ENCODE assay signal across 1 cellular context in genomic region chr20:47150403-47151152, GRCh38.
A peak's percentile ranks its signal among the peaks of the same experiment; 100 is the strongest.
TF ChIP-seq lines count a peak whose summit lies in the region.

No MANE protein-coding gene starts in this region.

TF ChIP-seq in K562, 482 proteins besides CTCF, POLR2A, EP300 and RAD21 (continued from another document and continues in another):
- TF ChIP-seq TOE1 (IDR thresholded peaks at IDR 0.05; ENCODE audit: borderline replicate concordance), result peak; percentile 92
- TF ChIP-seq TOE1 (CRISPR knock-in tag; IDR thresholded peaks at IDR 0.05; ENCODE audit: borderline replicate concordance, low read depth), result no peak
- TF ChIP-seq TEAD4 (IDR thresholded peaks at IDR 0.05; ENCODE audit: low read length), result peak; percentile 72
- TF ChIP-seq TEAD4 (CRISPR knock-in tag; IDR thresholded peaks at IDR 0.05; ENCODE audit: borderline replicate concordance), result no peak
- TF ChIP-seq ATF7 (IDR thresholded peaks at IDR 0.05), result 0 out of 2 replicates have a peak, but pooled peaks have one; percentile 22
- TF ChIP-seq MAZ (CRISPR knock-in tag; conservative IDR thresholded peaks at IDR 0.05 in 1 of 2, IDR thresholded peaks at IDR 0.05 in 1 of 2), result 0 out of 4 replicates have a peak, but pooled peaks of 1 of the 2 experiments have one; percentile 18
- peak; percentile 72; the same call in 1 of the 2 replicates for TF ChIP-seq CREB3L1 (IDR thresholded peaks at IDR 0.05; ENCODE audit: borderline replicate concordance, low read depth)
- TF ChIP-seq USF1 (CRISPR knock-in tag; IDR thresholded peaks at IDR 0.05), result peak; percentile 93
- TF ChIP-seq PURB (CRISPR knock-in tag; IDR thresholded peaks at IDR 0.05; ENCODE audit: low read depth), result no peak
- TF ChIP-seq USF2 (CRISPR knock-in tag; IDR thresholded peaks at IDR 0.05), result peak; percentile 87
- no peak for TF ChIP-seq MIER1 (IDR thresholded peaks at IDR 0.05; ENCODE audit: low read depth)
- peak; percentile 86 to 92 for TF ChIP-seq SIX5 (IDR thresholded peaks at IDR 0.05; ENCODE audit: borderline replicate concordance in 1 of 2, insufficient read depth in 1 of 2, low read depth in 1 of 2, low read length in 2 of 2)
- TF ChIP-seq MNT (conservative IDR thresholded peaks at IDR 0.05), result peak; percentile 58 to 83
- 0 out of 3 replicates have a peak, but pooled peaks of 1 of the 2 experiments have one; percentile 23 for TF ChIP-seq CBX3 (IDR thresholded peaks at IDR 0.05; ENCODE audit: borderline replicate concordance in 1 of 2, low read length in 2 of 2)
- TF ChIP-seq TFE3 (CRISPR knock-in tag; IDR thresholded peaks at IDR 0.05), result peak; percentile 87
- TF ChIP-seq PHF21A (IDR thresholded peaks at IDR 0.05; ENCODE audit: borderline replicate concordance, low read depth), result no peak
- TF ChIP-seq SP1 (CRISPR knock-in tag; IDR thresholded peaks at IDR 0.05), result peak; percentile 28; the same call in 1 of the 2 replicates
- TF ChIP-seq RREB1 (CRISPR knock-in tag; IDR thresholded peaks at IDR 0.05), result no peak
- peak; percentile 74 for TF ChIP-seq MBD2 (IDR thresholded peaks at IDR 0.05; ENCODE audit: borderline replicate concordance, low read depth)
- TF ChIP-seq SMC3 (conservative IDR thresholded peaks at IDR 0.05; ENCODE audit: insufficient read depth, low read depth, low read length), result peak; percentile 49
- TF ChIP-seq L3MBTL2 (IDR thresholded peaks at IDR 0.05), result peak; percentile 76
- peak; percentile 28 for TF ChIP-seq NFYB (IDR thresholded peaks at IDR 0.05; ENCODE audit: extremely low read depth, insufficient read length)
- peak; percentile 56; the same call in 1 of the 2 replicates for TF ChIP-seq MYC (IDR thresholded peaks at IDR 0.05; ENCODE audit: low read depth, low read length)
- no peak for TF ChIP-seq MYC (CRISPR knock-in tag; IDR thresholded peaks at IDR 0.05; ENCODE audit: borderline replicate concordance, low read depth)
- TF ChIP-seq ZBTB33 (CRISPR knock-in tag; IDR thresholded peaks at IDR 0.05), result peak; percentile 93
- TF ChIP-seq JUND (IDR thresholded peaks at IDR 0.05; ENCODE audit: borderline replicate concordance, low read depth, low read length), result 0 out of 2 replicates have a peak, but pooled peaks have one; percentile 27
- no peak; the same call in 2 of the 3 replicates for TF ChIP-seq JUND (tag; IDR thresholded peaks at IDR 0.05; ENCODE audit: borderline replicate concordance, low read depth, low read length)
- TF ChIP-seq NFIC (IDR thresholded peaks at IDR 0.05), result 0 out of 2 replicates have a peak, but pooled peaks have one; percentile 6
- no peak for TF ChIP-seq ZNF224 (CRISPR knock-in tag; IDR thresholded peaks at IDR 0.05)
